Comparison of ENCODE assay signal across 14 cellular contexts in the genomic region with DNA sequence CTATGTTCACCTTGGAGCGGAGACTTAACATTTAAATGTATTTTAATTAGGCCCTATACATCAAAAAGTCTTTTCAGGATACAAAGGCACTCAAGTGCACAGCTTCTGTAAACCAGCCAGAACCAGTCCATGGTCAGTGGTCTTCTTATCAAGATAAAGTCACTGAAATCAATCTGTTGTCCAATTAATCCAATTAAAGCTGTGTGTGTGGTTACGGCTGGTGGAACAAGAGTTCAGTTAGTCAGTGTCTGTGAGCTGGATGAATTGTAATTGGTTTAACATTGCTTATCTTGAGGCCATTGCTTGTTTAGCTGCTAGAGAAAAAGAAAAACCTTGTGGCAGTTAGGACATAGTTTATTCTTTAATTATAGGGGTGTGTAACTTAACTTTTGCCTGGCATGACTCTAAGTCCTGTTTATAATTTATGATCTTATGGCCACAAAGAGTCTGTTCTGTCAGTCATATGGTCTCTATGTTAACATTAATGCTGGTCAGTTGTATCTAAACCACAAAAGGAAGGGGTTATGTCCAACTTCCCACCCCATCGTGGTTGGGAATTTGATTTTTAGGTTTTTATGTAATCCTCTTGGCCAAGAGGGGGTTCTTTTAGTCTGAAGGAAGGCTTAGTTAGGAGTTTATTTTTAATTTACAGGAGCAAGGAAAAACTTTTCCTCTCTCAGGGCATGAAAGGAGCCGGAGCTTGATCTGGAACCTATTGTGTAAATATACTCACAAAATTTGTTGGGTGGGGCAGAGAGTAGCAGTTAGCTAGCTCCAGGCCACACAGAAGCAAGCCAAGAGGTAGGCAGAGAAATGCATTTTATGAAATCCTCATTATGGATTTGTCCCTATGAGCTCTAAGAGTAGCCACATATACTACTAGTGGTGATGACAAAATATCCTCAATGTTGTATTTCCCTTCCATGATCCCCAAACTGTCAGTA.
DNase-seq lines count a peak whose midpoint lies in the region; ATAC-seq and TF ChIP-seq lines count a peak whose summit lies in the region.
"Had no signal": no experiment of that assay in that cellular context is flagged by ENCODE, and none has a peak within 500 bp of the region (broad histone marks: within the 10 kb centered on the region; RNA-seq: fewer than 3 reads in every experiment).

No MANE protein-coding gene starts in this region.

- no peak overlapping the region for H3K4me2 ChIP-seq in SK-N-SH
- H3K4me2 ChIP-seq: BLaER1 had no signal

- DNase-seq in SK-N-SH (no peak), NCI-H82 treated with DMSO at 0.1 percent for 48 hours (lab: John Stamatoyannopoulos, UW; ENCODE audit: unreplicated experiment) (peak; percentile 90), left colon (no peak), DMS114 treated with DMSO at 0.1 percent for 48 hours (lab: John Stamatoyannopoulos, UW; ENCODE audit: unreplicated experiment) (no peak), HuH-7 (ENCODE audit: low spot score) (no peak), foreskin keratinocyte (no peak)
- DNase-seq: ACHN; CD4-positive, alpha-beta memory T cell; IMR-90 had no signal

- no peak for TF ChIP-seq RAD21 in SK-N-SH (IDR thresholded peaks at IDR 0.05; ENCODE audit: low read length)

- 16% methylated on average over 4 of the region's 4 CpGs for WGBS in SK-N-SH (ENCODE audit: low lambda C conversion rate)

- no peak overlapping the region for H3K4me3 ChIP-seq in SK-N-SH (ENCODE audit: low read depth in 2 of 2, low read length in 1 of 2)
- H3K4me3 ChIP-seq: BLaER1, HAP-1, K562 had no signal

- no peaks in the 10 kb centered on the region for H3K9me3 ChIP-seq in SK-N-SH
- H3K9me3 ChIP-seq: BLaER1, HAP-1 had no signal

- TF ChIP-seq CTCF in SK-N-SH (IDR thresholded peaks at IDR 0.05) (no peak), foreskin keratinocyte (conservative IDR thresholded peaks at IDR 0.05) (no peak)

- intact Hi-C loops in left colon (cut with DNase I, micrococcal nuclease), result no loop called here

- no peaks in the 10 kb centered on the region for H4K20me1 ChIP-seq in SK-N-SH (ENCODE audit: insufficient read depth)
- H4K20me1 ChIP-seq: BLaER1 had no signal

- no peak overlapping the region for H3K9ac ChIP-seq in SK-N-SH
- H3K9ac ChIP-seq: BLaER1 had no signal

- TF ChIP-seq EP300 in SK-N-SH (IDR thresholded peaks at IDR 0.05; ENCODE audit: borderline replicate concordance in 1 of 2, low read depth in 1 of 2, low read length in 1 of 2), result no peak; a peak in 1 of 4 replicates

- H3K27ac ChIP-seq in SK-N-SH (ENCODE audit: low read depth in 2 of 2, low read length in 1 of 2), result no peak overlapping the region
- no peak overlapping the region for H3K27ac ChIP-seq in foreskin keratinocyte
- H3K27ac ChIP-seq: BLaER1, HL-60 had no signal

- H3K4me1 ChIP-seq in SK-N-SH (ENCODE audit: control insufficient read depth in 1 of 2, insufficient read depth in 2 of 2, low read depth in 1 of 2, low read length in 1 of 2), result no peaks in the 10 kb centered on the region
- H3K4me1 ChIP-seq in foreskin keratinocyte, result no peaks in the 10 kb centered on the region
- H3K4me1 ChIP-seq: BLaER1, HAP-1 had no signal

- H3K79me2 ChIP-seq in SK-N-SH (ENCODE audit: insufficient read depth), result no peaks in the 10 kb centered on the region

- CTCF ChIA-PET in SK-N-SH (lab: Yijun Ruan, JAX), result no interaction called here

- no peaks in the 10 kb centered on the region for H3K36me3 ChIP-seq in SK-N-SH (replicated peaks in 1 of 2; ENCODE audit: control insufficient read depth in 1 of 2, insufficient read depth in 2 of 2, low read length in 1 of 2)
- H3K36me3 ChIP-seq: BLaER1, HAP-1 had no signal

- H3F3A ChIP-seq in SK-N-SH (replicated peaks; ENCODE audit: insufficient read depth), result no peaks in the 10 kb centered on the region

- H3K9me2 ChIP-seq in SK-N-SH, result no peaks in the 10 kb centered on the region

- no peak overlapping the region for H2AFZ ChIP-seq in SK-N-SH (ENCODE audit: low read depth)

- H3K27me3 ChIP-seq in SK-N-SH (ENCODE audit: insufficient read depth), result no peaks in the 10 kb centered on the region
- no peaks in the 10 kb centered on the region for H3K27me3 ChIP-seq in foreskin keratinocyte

- POLR2A ChIA-PET in SK-N-SH (lab: Yijun Ruan, JAX), result no interaction called here

- ATAC-seq in SK-N-SH treated with all-trans-retinoic acid at 6 μM for 48 hours (no peak), left colon (peak; percentile 79), foreskin keratinocyte (no peak)
- ATAC-seq: K562 had no signal

TF ChIP-seq in SK-N-SH, 30 proteins besides CTCF, POLR2A, EP300 and RAD21:
- TF ChIP-seq POLR2AphosphoS5 (IDR thresholded peaks at IDR 0.05; ENCODE audit: low read depth, low read length), result no peak
- TF ChIP-seq GATA2 (CRISPR knock-in tag; IDR thresholded peaks at IDR 0.05), result peak; percentile 55

TF ChIP-seq in SK-N-SH treated with all-trans-retinoic acid at 6 μM for 48 hours, 23 proteins besides CTCF, POLR2A, EP300 and RAD21:
- TF ChIP-seq, protein P1, sequence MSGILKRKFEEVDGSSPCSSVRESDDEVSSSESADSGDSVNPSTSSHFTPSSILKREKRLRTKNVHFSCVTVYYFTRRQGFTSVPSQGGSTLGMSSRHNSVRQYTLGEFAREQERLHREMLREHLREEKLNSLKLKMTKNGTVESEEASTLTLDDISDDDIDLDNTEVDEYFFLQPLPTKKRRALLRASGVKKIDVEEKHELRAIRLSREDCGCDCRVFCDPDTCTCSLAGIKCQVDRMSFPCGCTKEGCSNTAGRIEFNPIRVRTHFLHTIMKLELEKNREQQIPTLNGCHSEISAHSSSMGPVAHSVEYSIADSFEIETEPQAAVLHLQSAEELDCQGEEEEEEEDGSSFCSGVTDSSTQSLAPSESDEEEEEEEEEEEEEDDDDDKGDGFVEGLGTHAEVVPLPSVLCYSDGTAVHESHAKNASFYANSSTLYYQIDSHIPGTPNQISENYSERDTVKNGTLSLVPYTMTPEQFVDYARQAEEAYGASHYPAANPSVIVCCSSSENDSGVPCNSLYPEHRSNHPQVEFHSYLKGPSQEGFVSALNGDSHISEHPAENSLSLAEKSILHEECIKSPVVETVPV (CRISPR knock-in tag; IDR thresholded peaks at IDR 0.05), result no peak
- no peak for TF ChIP-seq ARNTL (CRISPR knock-in tag; IDR thresholded peaks at IDR 0.05; ENCODE audit: borderline replicate concordance, low read depth)
- TF ChIP-seq ZNF565 (CRISPR knock-in tag; conservative IDR thresholded peaks at IDR 0.05; ENCODE audit: low read depth), result no peak
- TF ChIP-seq, protein P2, sequence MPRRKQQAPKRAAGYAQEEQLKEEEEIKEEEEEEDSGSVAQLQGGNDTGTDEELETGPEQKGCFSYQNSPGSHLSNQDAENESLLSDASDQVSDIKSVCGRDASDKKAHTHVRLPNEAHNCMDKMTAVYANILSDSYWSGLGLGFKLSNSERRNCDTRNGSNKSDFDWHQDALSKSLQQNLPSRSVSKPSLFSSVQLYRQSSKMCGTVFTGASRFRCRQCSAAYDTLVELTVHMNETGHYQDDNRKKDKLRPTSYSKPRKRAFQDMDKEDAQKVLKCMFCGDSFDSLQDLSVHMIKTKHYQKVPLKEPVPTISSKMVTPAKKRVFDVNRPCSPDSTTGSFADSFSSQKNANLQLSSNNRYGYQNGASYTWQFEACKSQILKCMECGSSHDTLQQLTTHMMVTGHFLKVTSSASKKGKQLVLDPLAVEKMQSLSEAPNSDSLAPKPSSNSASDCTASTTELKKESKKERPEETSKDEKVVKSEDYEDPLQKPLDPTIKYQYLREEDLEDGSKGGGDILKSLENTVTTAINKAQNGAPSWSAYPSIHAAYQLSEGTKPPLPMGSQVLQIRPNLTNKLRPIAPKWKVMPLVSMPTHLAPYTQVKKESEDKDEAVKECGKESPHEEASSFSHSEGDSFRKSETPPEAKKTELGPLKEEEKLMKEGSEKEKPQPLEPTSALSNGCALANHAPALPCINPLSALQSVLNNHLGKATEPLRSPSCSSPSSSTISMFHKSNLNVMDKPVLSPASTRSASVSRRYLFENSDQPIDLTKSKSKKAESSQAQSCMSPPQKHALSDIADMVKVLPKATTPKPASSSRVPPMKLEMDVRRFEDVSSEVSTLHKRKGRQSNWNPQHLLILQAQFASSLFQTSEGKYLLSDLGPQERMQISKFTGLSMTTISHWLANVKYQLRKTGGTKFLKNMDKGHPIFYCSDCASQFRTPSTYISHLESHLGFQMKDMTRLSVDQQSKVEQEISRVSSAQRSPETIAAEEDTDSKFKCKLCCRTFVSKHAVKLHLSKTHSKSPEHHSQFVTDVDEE (CRISPR knock-in tag; IDR thresholded peaks at IDR 0.05), result no peak
- TF ChIP-seq, protein P3, sequence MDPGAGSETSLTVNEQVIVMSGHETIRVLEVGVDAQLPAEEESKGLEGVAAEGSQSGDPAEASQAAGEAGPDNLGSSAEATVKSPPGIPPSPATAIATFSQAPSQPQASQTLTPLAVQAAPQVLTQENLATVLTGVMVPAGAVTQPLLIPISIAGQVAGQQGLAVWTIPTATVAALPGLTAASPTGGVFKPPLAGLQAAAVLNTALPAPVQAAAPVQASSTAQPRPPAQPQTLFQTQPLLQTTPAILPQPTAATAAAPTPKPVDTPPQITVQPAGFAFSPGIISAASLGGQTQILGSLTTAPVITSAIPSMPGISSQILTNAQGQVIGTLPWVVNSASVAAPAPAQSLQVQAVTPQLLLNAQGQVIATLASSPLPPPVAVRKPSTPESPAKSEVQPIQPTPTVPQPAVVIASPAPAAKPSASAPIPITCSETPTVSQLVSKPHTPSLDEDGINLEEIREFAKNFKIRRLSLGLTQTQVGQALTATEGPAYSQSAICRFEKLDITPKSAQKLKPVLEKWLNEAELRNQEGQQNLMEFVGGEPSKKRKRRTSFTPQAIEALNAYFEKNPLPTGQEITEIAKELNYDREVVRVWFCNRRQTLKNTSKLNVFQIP (CRISPR knock-in tag; IDR thresholded peaks at IDR 0.05; ENCODE audit: borderline replicate concordance, low read depth), result no peak
- TF ChIP-seq BACH2 (CRISPR knock-in tag; IDR thresholded peaks at IDR 0.05; ENCODE audit: borderline replicate concordance), result no peak
- no peak for TF ChIP-seq ZNF8 (CRISPR knock-in tag; IDR thresholded peaks at IDR 0.05)
